8 cellular contexts compared by ENCODE assay signal in genomic region chr16:57734925-57735754, GRCh38. TPM values are rescaled to one million over a fixed set of nuclear protein-coding genes. Genes with fewer than 3 reads are reported as not detected.
DNase-seq lines count a peak whose midpoint lies in the region; FAIRE-seq and TF ChIP-seq lines count a peak whose summit lies in the region.

No MANE protein-coding gene starts in this region.

- H3K27me3 Mint-ChIP-seq in nephron progenitor cell (ENCODE audit: low read depth, poor library complexity), result peaks cover 5% of the 10 kb centered on the region
- peaks cover 4% of the 10 kb centered on the region for H3K27me3 Mint-ChIP-seq in stimulated activated naive CD8-positive, alpha-beta T cell treated with anti-CD3 and anti-CD28 coated beads, Interleukin-15, Interleukin-2, amounts not matched to agents 100 ng/mL and 50 ng/mL, for 24 hours

- H4K20me1 ChIP-seq in MM.1S (ENCODE audit: insufficient read depth, low read length), result no peaks in the 10 kb centered on the region

- peak overlapping the region; percentile 98 for H3K4me3 Mint-ChIP-seq in nephron progenitor cell
- H3K4me3 Mint-ChIP-seq in stimulated activated naive CD8-positive, alpha-beta T cell treated with anti-CD3 and anti-CD28 coated beads, Interleukin-15, Interleukin-2, amounts not matched to agents 100 ng/mL and 50 ng/mL, for 24 hours, result peak overlapping the region; percentile 96

- H3K9me3 ChIP-seq in MM.1S (replicated peaks; ENCODE audit: insufficient read depth, low read length), result no peaks in the 10 kb centered on the region

- H3K4me1 Mint-ChIP-seq in nephron progenitor cell, result peaks cover 36% of the 10 kb centered on the region
- H3K4me1 Mint-ChIP-seq in stimulated activated naive CD8-positive, alpha-beta T cell treated with anti-CD3 and anti-CD28 coated beads, Interleukin-15, Interleukin-2, amounts not matched to agents 100 ng/mL and 50 ng/mL, for 24 hours (ENCODE audit: low read depth), result peaks cover 43% of the 10 kb centered on the region

- H3K36me3 ChIP-seq in MM.1S (replicated peaks; ENCODE audit: insufficient read depth, low read length), result no peaks in the 10 kb centered on the region

- H3K4me2 ChIP-seq in MM.1S (ENCODE audit: low read depth, low read length), result peak overlapping the region; percentile 97

- H3F3A ChIP-seq in MM.1S (ENCODE audit: insufficient read depth, low read length), result no peaks in the 10 kb centered on the region

- peak overlapping the region; percentile 90 for H3K4me3 ChIP-seq in MM.1S (ENCODE audit: low read length)
- H3K4me3 ChIP-seq in fibroblast of villous mesenchyme (ENCODE audit: low read depth, low read length), result peak overlapping the region; percentile 95

- peak overlapping the region; percentile 51; the same call in 1 of the 2 replicates for H3K27ac ChIP-seq in MM.1S (ENCODE audit: low read length)

- H3K9me2 ChIP-seq in MM.1S (replicated peaks; ENCODE audit: insufficient read depth, low read length), result no peaks in the 10 kb centered on the region

- TF ChIP-seq CTCF in MM.1S (IDR thresholded peaks at IDR 0.05; ENCODE audit: low read length) (no peak), fibroblast of villous mesenchyme (IDR thresholded peaks at IDR 0.05; ENCODE audit: insufficient read depth, low read depth, low read length) (no peak), nephron progenitor cell (IDR thresholded peaks at IDR 0.05) (no peak)

- peak; percentile 100 for FAIRE-seq in G401.6 (lab: Jason Lieb, UNC)

- H3K9ac ChIP-seq in MM.1S (ENCODE audit: low read length), result peak overlapping the region; percentile 87

- peak; percentile 100 for DNase-seq in HCEC 1CT
- DNase-seq in MM.1S, result peak; percentile 100
- peak; percentile 99 for DNase-seq in SHP77 treated with DMSO at 0.1 percent for 48 hours (lab: John Stamatoyannopoulos, UW)
- DNase-seq in activated gamma-delta T cell treated with Interleukin-2 at 50 U/mL for 16 hours, result peak; percentile 98
- DNase-seq in fibroblast of villous mesenchyme (ENCODE audit: low read depth), result peak; percentile 100
- DNase-seq in nephron progenitor cell, result peak; percentile 99

- peaks cover 16% of the 10 kb centered on the region for H3K9me3 Mint-ChIP-seq in nephron progenitor cell
- peaks cover 11% of the 10 kb centered on the region for H3K9me3 Mint-ChIP-seq in stimulated activated naive CD8-positive, alpha-beta T cell treated with anti-CD3 and anti-CD28 coated beads, Interleukin-15, Interleukin-2, amounts not matched to agents 100 ng/mL and 50 ng/mL, for 24 hours

- H2AFZ ChIP-seq in MM.1S (ENCODE audit: low read length), result peak overlapping the region; percentile 95

- H3K36me3 Mint-ChIP-seq in nephron progenitor cell (ENCODE audit: low read depth), result peaks cover 14% of the 10 kb centered on the region
- peaks cover 24% of the 10 kb centered on the region for H3K36me3 Mint-ChIP-seq in stimulated activated naive CD8-positive, alpha-beta T cell treated with anti-CD3 and anti-CD28 coated beads, Interleukin-15, Interleukin-2, amounts not matched to agents 100 ng/mL and 50 ng/mL, for 24 hours (ENCODE audit: low read depth)

- no peaks in the 10 kb centered on the region for H3K27me3 ChIP-seq in MM.1S (replicated peaks; ENCODE audit: insufficient read depth, low read length)

- no peaks in the 10 kb centered on the region for H3K4me1 ChIP-seq in MM.1S (ENCODE audit: low read length)

- H3K79me2 ChIP-seq in MM.1S (ENCODE audit: low read length), result peaks cover 8% of the 10 kb centered on the region; the same call in 1 of the 2 replicates

- H3K27ac Mint-ChIP-seq in nephron progenitor cell, result peak overlapping the region; percentile 100
- peak overlapping the region; percentile 98 for H3K27ac Mint-ChIP-seq in stimulated activated naive CD8-positive, alpha-beta T cell treated with anti-CD3 and anti-CD28 coated beads, Interleukin-15, Interleukin-2, amounts not matched to agents 100 ng/mL and 50 ng/mL, for 24 hours

RNA-seq across cellular contexts. Expression of gene KATNB1, which starts 0.4 kb away (rescaled TPM):
- total RNA-seq in fibroblast of villous mesenchyme, result 23.3 and 23.5 TPM in 2 replicates

RNA-seq across cellular contexts. Expression of gene DRC7, which starts 40.5 kb away (rescaled TPM):
- not detected in 2 replicates for total RNA-seq in fibroblast of villous mesenchyme

Comparison
In these comparisons a context has a peak if more than half of its experiments do, and no peak if none do; other contexts are left out.
1. Peak in every context shown above with its lines: DNase-seq, H3K4me3 ChIP-seq and H3K27ac ChIP-seq.